In genomic region chr3:194031867-194032635, GRCh38 we compare ENCODE assay signal across 21 cellular contexts.
DNase-seq lines count a peak whose midpoint lies in the region; ATAC-seq and TF ChIP-seq lines count a peak whose summit lies in the region.
"Had no signal": no experiment of that assay in that cellular context is flagged by ENCODE, and none has a peak within 500 bp of the region (broad histone marks: within the 10 kb centered on the region; RNA-seq: fewer than 3 reads in every experiment).

No MANE protein-coding gene starts in this region.

- no peak overlapping the region for H3K27ac Mint-ChIP-seq in neural progenitor cell
- H3K27ac Mint-ChIP-seq: activated naive CD8-positive, alpha-beta T cell treated with anti-CD3 and anti-CD28 coated beads, Interleukin-2, amount 50 U/mL, for 24 hours; activated T-helper 17 cell treated with anti-CD3 and anti-CD28 coated beads, Interleukin-2, amount 50 U/mL, for 72 hours had no signal

- no peaks in the 10 kb centered on the region for H3K27me3 ChIP-seq in kidney epithelial cell (ENCODE audit: control insufficient read depth, insufficient read depth, low read length)
- no peaks in the 10 kb centered on the region for H3K27me3 ChIP-seq in neural progenitor cell
- H3K27me3 ChIP-seq: cardiac muscle cell had no signal

- H3K36me3 Mint-ChIP-seq in neural progenitor cell, result no peaks in the 10 kb centered on the region
- H3K36me3 Mint-ChIP-seq: naive thymus-derived CD4-positive, alpha-beta T cell had no signal

- no peaks in the 10 kb centered on the region for H4K20me1 ChIP-seq in neural progenitor cell (ENCODE audit: low read depth)

- H3K9me3 ChIP-seq in neural progenitor cell (ENCODE audit: low read depth), result no peaks in the 10 kb centered on the region
- H3K9me3 ChIP-seq: psoas muscle had no signal

- H3K4me1 ChIP-seq in neural progenitor cell, result peaks cover 28% of the 10 kb centered on the region

- H3K27me3 Mint-ChIP-seq in neural progenitor cell (ENCODE audit: insufficient read depth, low read depth), result peaks cover 23% of the 10 kb centered on the region

- H3K4me1 Mint-ChIP-seq in neural progenitor cell, result peaks cover 36% of the 10 kb centered on the region
- H3K4me1 Mint-ChIP-seq: activated naive CD8-positive, alpha-beta T cell treated with anti-CD3 and anti-CD28 coated beads, Interleukin-2, amount 50 U/mL, for 24 hours; activated T-helper 17 cell treated with anti-CD3 and anti-CD28 coated beads, Interleukin-2, amount 50 U/mL, for 72 hours had no signal

- peak overlapping the region; percentile 34 for H3K4me2 ChIP-seq in neural progenitor cell

- DNase-seq in Daoy (ENCODE audit: low read depth) (peak; percentile 56), RPMI7951 (ENCODE audit: low read depth) (peak; percentile 64), kidney epithelial cell (ENCODE audit: low read depth) (peak; percentile 56), neural progenitor cell (ENCODE audit: low spot score) (no peak), DMS79 (lab: John Stamatoyannopoulos, UW) (no peak), OCI-M2 (lab: John Stamatoyannopoulos, UW; ENCODE audit: unreplicated experiment) (no peak), activated T-cell treated with anti-CD3 and anti-CD28 coated beads for 4 hours (no peak)
- DNase-seq: activated CD4-positive, CD25-positive, alpha-beta regulatory T cell treated with anti-CD3 and anti-CD28 coated beads, Interleukin-2, amount 50 U/mL, for 72 hours; activated naive CD8-positive, alpha-beta T cell treated with anti-CD3 and anti-CD28 coated beads, Interleukin-2, amount 50 U/mL, for 24 hours; dorsolateral prefrontal cortex; GOT3; left ventricle myocardium superior; naive thymus-derived CD4-positive, alpha-beta T cell; NCI-H1092 treated with DMSO at 0.1 percent for 48 hours; psoas muscle; stimulated activated CD4-positive, alpha-beta T cell treated with anti-CD3 and anti-CD28 coated beads, Interleukin-12 subunit alpha, Interleukin-12 subunit beta, amount 100 ng/mL, for 4 hours had no signal

- H3K4me3 ChIP-seq in kidney epithelial cell (ENCODE audit: low read depth, low read length), result no peak overlapping the region
- H3K4me3 ChIP-seq in neural progenitor cell, result no peak overlapping the region
- H3K4me3 ChIP-seq: cardiac muscle cell, dorsolateral prefrontal cortex, psoas muscle had no signal

- peaks cover 13% of the 10 kb centered on the region for H3F3A ChIP-seq in neural progenitor cell (ENCODE audit: low read depth)

- H3K4me3 Mint-ChIP-seq in neural progenitor cell, result no peak overlapping the region
- H3K4me3 Mint-ChIP-seq: activated naive CD8-positive, alpha-beta T cell treated with anti-CD3 and anti-CD28 coated beads, Interleukin-2, amount 50 U/mL, for 24 hours; activated T-helper 17 cell treated with anti-CD3 and anti-CD28 coated beads, Interleukin-2, amount 50 U/mL, for 72 hours; naive thymus-derived CD4-positive, alpha-beta T cell had no signal

- TF ChIP-seq CTCF in kidney epithelial cell (IDR thresholded peaks at IDR 0.05; ENCODE audit: insufficient read depth, low read length, poor library complexity, severe bottlenecking), result no peak
- no peak for TF ChIP-seq CTCF in neural progenitor cell (IDR thresholded peaks at IDR 0.05)

- no peak overlapping the region for H2AFZ ChIP-seq in neural progenitor cell (replicated peaks)

- no peak overlapping the region for H3K27ac ChIP-seq in neural progenitor cell
- H3K27ac ChIP-seq: cardiac muscle cell, dorsolateral prefrontal cortex, psoas muscle had no signal

- peaks cover 7% of the 10 kb centered on the region for H3K9me3 Mint-ChIP-seq in neural progenitor cell
- H3K9me3 Mint-ChIP-seq: activated naive CD8-positive, alpha-beta T cell treated with anti-CD3 and anti-CD28 coated beads, Interleukin-2, amount 50 U/mL, for 24 hours; activated T-helper 17 cell treated with anti-CD3 and anti-CD28 coated beads, Interleukin-2, amount 50 U/mL, for 72 hours; naive thymus-derived CD4-positive, alpha-beta T cell had no signal

- H3K36me3 ChIP-seq in kidney epithelial cell (ENCODE audit: control insufficient read depth, insufficient read depth, low read length) (no peaks in the 10 kb centered on the region), neural progenitor cell (no peaks in the 10 kb centered on the region)
- H3K36me3 ChIP-seq: cardiac muscle cell had no signal

- ATAC-seq in HG03280 (IDR thresholded peaks at IDR 0.05; ENCODE audit: unreplicated experiment), result no peak
- ATAC-seq: activated naive CD8-positive, alpha-beta T cell treated with anti-CD3 and anti-CD28 coated beads, Interleukin-2, amount 50 U/mL, for 24 hours; activated T-helper 17 cell treated with anti-CD3 and anti-CD28 coated beads, Interleukin-2, amount 50 U/mL, for 72 hours; left ventricle myocardium superior; naive thymus-derived CD4-positive, alpha-beta T cell; Panc1; psoas muscle; SK-N-SH treated with all-trans-retinoic acid at 6 μM for 48 hours had no signal

- no peaks in the 10 kb centered on the region for H3K79me2 ChIP-seq in neural progenitor cell (ENCODE audit: low read depth)

- no peak overlapping the region for H3K9ac ChIP-seq in neural progenitor cell

Comparison
In these comparisons a context has a peak if more than half of its experiments do, and no peak if none do; other contexts are left out.
1. DNase-seq: peak in Daoy (single experiment), RPMI7951 (single experiment) and kidney epithelial cell (single experiment); none in neural progenitor cell (single experiment), DMS79 (single experiment), OCI-M2 (single experiment) and activated T-cell treated with anti-CD3 and anti-CD28 coated beads for 4 hours (single experiment).